ENCODE assay signal across 8 cellular contexts in the genomic region with DNA sequence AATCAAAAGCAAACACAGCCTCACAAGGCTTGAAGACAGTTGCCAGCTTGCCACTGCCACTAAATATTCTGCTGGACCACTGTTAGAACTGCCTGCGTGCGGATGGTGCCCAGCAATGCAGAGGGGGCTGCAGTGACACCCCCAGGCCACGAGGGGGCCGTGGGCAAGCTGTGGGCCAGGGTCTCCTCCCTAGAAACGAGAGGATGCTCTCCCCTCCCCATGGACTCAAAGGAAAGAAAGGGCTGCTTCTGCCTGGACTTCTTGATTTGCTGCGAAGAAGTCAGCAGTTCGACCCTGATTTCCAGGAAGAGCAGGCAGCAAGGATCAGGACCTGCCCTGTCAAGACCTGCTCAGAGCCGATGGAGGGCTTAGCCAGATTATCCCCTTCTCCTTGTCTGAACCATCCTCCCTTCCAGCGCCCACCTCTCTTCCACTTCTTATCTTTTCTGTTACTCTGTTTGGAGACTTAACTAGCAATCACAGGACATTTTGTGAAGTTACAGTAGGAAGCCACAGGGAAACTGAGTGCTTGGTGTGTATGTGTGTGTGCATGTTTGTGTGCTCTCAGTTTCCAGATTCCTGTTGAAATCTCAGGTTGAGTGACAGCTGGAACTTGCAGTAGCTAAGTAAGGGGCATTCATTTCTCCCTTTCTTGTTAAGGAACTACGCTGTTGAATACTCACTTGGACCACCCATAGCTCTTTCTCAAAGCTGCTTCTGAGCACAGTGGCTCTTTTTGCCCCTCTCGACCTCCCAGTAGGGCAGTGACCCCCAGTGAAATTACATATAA. TPM values are rescaled to one million over a fixed set of nuclear protein-coding genes. Genes with fewer than 3 reads are reported as not detected.
DNase-seq lines count a peak whose midpoint lies in the region; ATAC-seq, FAIRE-seq and TF ChIP-seq lines count a peak whose summit lies in the region.

No MANE protein-coding gene starts in this region.

- peak overlapping the region; percentile 41 for H3K4me2 ChIP-seq in fibroblast of lung (ENCODE audit: extremely low read depth, insufficient read depth, low read length)
- H3K4me2 ChIP-seq in neural progenitor cell: peak overlapping the region; percentile 98

- DNase-seq in GM12865 (ENCODE audit: low read depth): peak; percentile 38
- DNase-seq in NCI-H2227 treated with DMSO at 0.1 percent for 48 hours (lab: John Stamatoyannopoulos, UW): peak; percentile 58
- peak; percentile 70 for DNase-seq in activated T-cell treated with anti-CD3 and anti-CD28 coated beads, Interleukin-2, amount 50 U/mL, for 1 hour
- DNase-seq in fibroblast of lung (ENCODE audit: low read depth in 2 of 2): peak in 1 of 2 donors; percentile 24
- DNase-seq in neural progenitor cell (ENCODE audit: low spot score): peak; percentile 89
- DNase-seq in H54 (ENCODE audit: insufficient read length, low spot score): no peak

- H3K9me3 Mint-ChIP-seq in neural progenitor cell: no peaks in the 10 kb centered on the region

- no peaks in the 10 kb centered on the region for H3K36me3 Mint-ChIP-seq in neural progenitor cell

- no peak overlapping the region for H3K27ac ChIP-seq in fibroblast of lung (ENCODE audit: insufficient read depth, low read length)
- H3K27ac ChIP-seq in neural progenitor cell: no peak overlapping the region

- H3K9ac ChIP-seq in fibroblast of lung (ENCODE audit: insufficient read depth, low read length): no peak overlapping the region
- no peak overlapping the region for H3K9ac ChIP-seq in neural progenitor cell

- H3K4me1 ChIP-seq in fibroblast of lung (ENCODE audit: control insufficient read depth, extremely low read depth, insufficient read depth, low read length) (no peaks in the 10 kb centered on the region), neural progenitor cell (peaks cover 22% of the 10 kb centered on the region)

- H3K27me3 Mint-ChIP-seq in neural progenitor cell (ENCODE audit: insufficient read depth, low read depth): peaks cover 24% of the 10 kb centered on the region

- peak overlapping the region; percentile 86 for H3K4me3 Mint-ChIP-seq in neural progenitor cell

- no peaks in the 10 kb centered on the region for H4K20me1 ChIP-seq in fibroblast of lung (ENCODE audit: control insufficient read depth, extremely low read depth, insufficient read depth, low read length)
- H4K20me1 ChIP-seq in neural progenitor cell (ENCODE audit: low read depth): peaks cover 8% of the 10 kb centered on the region

- H3K36me3 ChIP-seq in fibroblast of lung (ENCODE audit: control insufficient read depth, insufficient read depth, low read length): no peaks in the 10 kb centered on the region
- no peaks in the 10 kb centered on the region for H3K36me3 ChIP-seq in neural progenitor cell

- H2AFZ ChIP-seq in fibroblast of lung (ENCODE audit: low read length) (no peak overlapping the region), neural progenitor cell (replicated peaks) (peak overlapping the region; percentile 57)

- TF ChIP-seq CTCF in GM12865 (IDR thresholded peaks at IDR 0.05; ENCODE audit: insufficient read depth, low read depth, low read length, missing control alignments) (peak; percentile 62), fibroblast of lung (conservative IDR thresholded peaks at IDR 0.05 in 1 of 2, IDR thresholded peaks at IDR 0.05 in 1 of 2; ENCODE audit: low read depth in 1 of 2, low read length in 2 of 2) (peak; percentile 76 to 79), neural progenitor cell (IDR thresholded peaks at IDR 0.05) (peak; percentile 95)

- no peak overlapping the region for H3K27ac Mint-ChIP-seq in neural progenitor cell

- H3K4me3 ChIP-seq in GM12865 (ENCODE audit: low read depth, low read length): no peak overlapping the region
- H3K4me3 ChIP-seq in fibroblast of lung (replicated peaks in 1 of 4; ENCODE audit: control extremely low read depth in 1 of 4, insufficient read depth in 1 of 4, low read depth in 3 of 4, low read length in 4 of 4): peak overlapping the region in 2 of 4 experiments; percentile 13 to 64
- peak overlapping the region; percentile 7 for H3K4me3 ChIP-seq in neural progenitor cell

- FAIRE-seq in H54 (lab: Jason Lieb, UNC): no peak

- H3K27me3 ChIP-seq in fibroblast of lung (ENCODE audit: control insufficient read depth, insufficient read depth, low read length) (peaks cover 16% of the 10 kb centered on the region), neural progenitor cell (peaks cover 39% of the 10 kb centered on the region)

- peaks cover 24% of the 10 kb centered on the region for H3F3A ChIP-seq in neural progenitor cell (ENCODE audit: low read depth)

- H3K4me1 Mint-ChIP-seq in neural progenitor cell: peaks cover 30% of the 10 kb centered on the region

- no peaks in the 10 kb centered on the region for H3K79me2 ChIP-seq in fibroblast of lung (ENCODE audit: control insufficient read depth, insufficient read depth, low read length)
- no peaks in the 10 kb centered on the region for H3K79me2 ChIP-seq in neural progenitor cell (ENCODE audit: low read depth)

- H3K9me3 ChIP-seq in fibroblast of lung (ENCODE audit: control insufficient read depth, insufficient read depth, low read depth, low read length) (no peaks in the 10 kb centered on the region), neural progenitor cell (ENCODE audit: low read depth) (no peaks in the 10 kb centered on the region)

- ATAC-seq in GM21717 (IDR thresholded peaks at IDR 0.05; ENCODE audit: unreplicated experiment): no peak
- ATAC-seq in GM18868 (IDR thresholded peaks at IDR 0.05; ENCODE audit: unreplicated experiment): no peak

- TF ChIP-seq POLR2A in H54 (IDR thresholded peaks at IDR 0.05; ENCODE audit: low read depth, low read length): no peak

RNA-seq across cellular contexts. Expression of gene MAN1C1, which starts 2.7 kb away (rescaled TPM):
- total RNA-seq in fibroblast of lung (14.6 and 17.7 TPM in 2 replicates), neural progenitor cell (ENCODE audit: low replicate concordance) (5.3 and 6.8 TPM in 2 replicates)
- 10.4 and 51.4 TPM in 2 replicates for polyA plus RNA-seq in fibroblast of lung
- 7.5 and 52.0 TPM in 2 replicates for polyA plus RNA-seq in fibroblast of lung (2012)
- polyA minus RNA-seq in fibroblast of lung (ENCODE audit: low replicate concordance): 13.1 and 106 TPM in 2 replicates
